1 cellular context compared by ENCODE assay signal in the genomic region with DNA sequence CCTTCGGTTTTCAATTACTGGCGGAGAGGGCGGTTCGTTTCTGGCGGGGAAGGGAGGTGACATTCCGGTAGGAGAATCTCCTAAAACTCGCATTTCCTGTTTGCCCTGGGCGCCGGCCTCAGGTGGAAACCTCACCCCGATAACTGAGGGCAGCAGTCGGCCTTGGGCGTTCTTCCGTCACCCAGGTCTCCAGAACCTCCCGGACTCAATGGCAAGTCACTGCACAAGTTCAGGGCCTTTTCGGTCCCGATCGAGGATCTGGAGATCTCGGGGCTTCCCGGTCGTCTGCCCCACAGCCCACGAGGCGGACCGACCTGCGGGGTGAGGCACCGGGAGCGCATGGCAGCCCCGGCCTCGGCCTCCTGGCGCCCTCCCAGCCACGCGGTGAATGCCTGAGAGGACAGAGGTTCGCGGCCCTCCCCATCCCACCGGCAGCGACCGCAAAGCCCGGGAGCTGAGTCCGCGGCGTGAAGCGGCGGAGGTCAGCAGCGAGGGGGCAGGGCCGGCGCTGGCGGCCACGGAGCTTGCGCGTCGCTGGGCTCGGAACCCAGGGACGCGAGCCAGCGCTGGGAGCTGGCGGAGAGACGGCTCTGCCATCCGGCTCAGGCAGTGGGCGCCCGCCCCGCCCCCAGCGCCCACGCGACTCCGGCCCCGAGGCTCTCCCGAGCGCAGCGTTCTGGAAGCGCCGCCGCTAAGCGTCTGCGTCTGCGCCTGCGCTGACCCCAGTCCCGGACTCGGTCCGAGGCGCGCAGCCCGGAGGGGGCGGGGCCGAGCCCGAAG.
TF ChIP-seq lines count a peak whose summit lies in the region.

No MANE protein-coding gene starts in this region.

TF ChIP-seq in K562, 482 proteins besides CTCF, POLR2A, EP300 and RAD21 (continued from another document and continues in another):
- no peak; the same call in 1 of the 2 replicates for TF ChIP-seq MTA1 (IDR thresholded peaks at IDR 0.05; ENCODE audit: borderline replicate concordance)
- TF ChIP-seq ZNF586 (CRISPR knock-in tag; conservative IDR thresholded peaks at IDR 0.05) = no peak
- no peak; the same call in 1 of the 2 replicates for TF ChIP-seq ZNF444 (CRISPR knock-in tag; IDR thresholded peaks at IDR 0.05)
- TF ChIP-seq, protein P1, sequence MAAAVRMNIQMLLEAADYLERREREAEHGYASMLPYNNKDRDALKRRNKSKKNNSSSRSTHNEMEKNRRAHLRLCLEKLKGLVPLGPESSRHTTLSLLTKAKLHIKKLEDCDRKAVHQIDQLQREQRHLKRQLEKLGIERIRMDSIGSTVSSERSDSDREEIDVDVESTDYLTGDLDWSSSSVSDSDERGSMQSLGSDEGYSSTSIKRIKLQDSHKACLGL (CRISPR knock-in tag; IDR thresholded peaks at IDR 0.05; ENCODE audit: borderline replicate concordance, poor library complexity, severe bottlenecking) = no peak
- TF ChIP-seq SIRT6 (IDR thresholded peaks at IDR 0.05; ENCODE audit: low read depth, low read length) = no peak
- TF ChIP-seq ZNF224 (CRISPR knock-in tag; IDR thresholded peaks at IDR 0.05) = no peak
- TF ChIP-seq HDAC8 (tag; IDR thresholded peaks at IDR 0.05) = peak; percentile 46; the same call in 1 of the 2 replicates
- TF ChIP-seq THRAP3 (IDR thresholded peaks at IDR 0.05; ENCODE audit: borderline replicate concordance) = no peak
- TF ChIP-seq, protein P2, sequence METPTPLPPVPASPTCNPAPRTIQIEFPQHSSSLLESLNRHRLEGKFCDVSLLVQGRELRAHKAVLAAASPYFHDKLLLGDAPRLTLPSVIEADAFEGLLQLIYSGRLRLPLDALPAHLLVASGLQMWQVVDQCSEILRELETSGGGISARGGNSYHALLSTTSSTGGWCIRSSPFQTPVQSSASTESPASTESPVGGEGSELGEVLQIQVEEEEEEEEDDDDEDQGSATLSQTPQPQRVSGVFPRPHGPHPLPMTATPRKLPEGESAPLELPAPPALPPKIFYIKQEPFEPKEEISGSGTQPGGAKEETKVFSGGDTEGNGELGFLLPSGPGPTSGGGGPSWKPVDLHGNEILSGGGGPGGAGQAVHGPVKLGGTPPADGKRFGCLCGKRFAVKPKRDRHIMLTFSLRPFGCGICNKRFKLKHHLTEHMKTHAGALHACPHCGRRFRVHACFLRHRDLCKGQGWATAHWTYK (CRISPR knock-in tag; IDR thresholded peaks at IDR 0.05) = peak; percentile 64; the same call in 1 of the 2 replicates
- TF ChIP-seq ADNP (tag; IDR thresholded peaks at IDR 0.05) = no peak
- peak in 1 of 2 experiments; percentile 50; a peak in 2 of 4 replicates for TF ChIP-seq HDAC1 (IDR thresholded peaks at IDR 0.05)
- peak; percentile 49 for TF ChIP-seq FIP1L1 (IDR thresholded peaks at IDR 0.05; ENCODE audit: low read depth, low read length, poor library complexity, severe bottlenecking)
- no peak for TF ChIP-seq CBFA2T3 (IDR thresholded peaks at IDR 0.05)
- TF ChIP-seq NFE2L1 (tag; IDR thresholded peaks at IDR 0.05; ENCODE audit: borderline replicate concordance, low read depth) = no peak
- TF ChIP-seq, protein P3, sequence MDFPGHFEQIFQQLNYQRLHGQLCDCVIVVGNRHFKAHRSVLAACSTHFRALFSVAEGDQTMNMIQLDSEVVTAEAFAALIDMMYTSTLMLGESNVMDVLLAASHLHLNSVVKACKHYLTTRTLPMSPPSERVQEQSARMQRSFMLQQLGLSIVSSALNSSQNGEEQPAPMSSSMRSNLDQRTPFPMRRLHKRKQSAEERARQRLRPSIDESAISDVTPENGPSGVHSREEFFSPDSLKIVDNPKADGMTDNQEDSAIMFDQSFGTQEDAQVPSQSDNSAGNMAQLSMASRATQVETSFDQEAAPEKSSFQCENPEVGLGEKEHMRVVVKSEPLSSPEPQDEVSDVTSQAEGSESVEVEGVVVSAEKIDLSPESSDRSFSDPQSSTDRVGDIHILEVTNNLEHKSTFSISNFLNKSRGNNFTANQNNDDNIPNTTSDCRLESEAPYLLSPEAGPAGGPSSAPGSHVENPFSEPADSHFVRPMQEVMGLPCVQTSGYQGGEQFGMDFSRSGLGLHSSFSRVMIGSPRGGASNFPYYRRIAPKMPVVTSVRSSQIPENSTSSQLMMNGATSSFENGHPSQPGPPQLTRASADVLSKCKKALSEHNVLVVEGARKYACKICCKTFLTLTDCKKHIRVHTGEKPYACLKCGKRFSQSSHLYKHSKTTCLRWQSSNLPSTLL (IDR thresholded peaks at IDR 0.05) = no peak
- TF ChIP-seq, protein P4, sequence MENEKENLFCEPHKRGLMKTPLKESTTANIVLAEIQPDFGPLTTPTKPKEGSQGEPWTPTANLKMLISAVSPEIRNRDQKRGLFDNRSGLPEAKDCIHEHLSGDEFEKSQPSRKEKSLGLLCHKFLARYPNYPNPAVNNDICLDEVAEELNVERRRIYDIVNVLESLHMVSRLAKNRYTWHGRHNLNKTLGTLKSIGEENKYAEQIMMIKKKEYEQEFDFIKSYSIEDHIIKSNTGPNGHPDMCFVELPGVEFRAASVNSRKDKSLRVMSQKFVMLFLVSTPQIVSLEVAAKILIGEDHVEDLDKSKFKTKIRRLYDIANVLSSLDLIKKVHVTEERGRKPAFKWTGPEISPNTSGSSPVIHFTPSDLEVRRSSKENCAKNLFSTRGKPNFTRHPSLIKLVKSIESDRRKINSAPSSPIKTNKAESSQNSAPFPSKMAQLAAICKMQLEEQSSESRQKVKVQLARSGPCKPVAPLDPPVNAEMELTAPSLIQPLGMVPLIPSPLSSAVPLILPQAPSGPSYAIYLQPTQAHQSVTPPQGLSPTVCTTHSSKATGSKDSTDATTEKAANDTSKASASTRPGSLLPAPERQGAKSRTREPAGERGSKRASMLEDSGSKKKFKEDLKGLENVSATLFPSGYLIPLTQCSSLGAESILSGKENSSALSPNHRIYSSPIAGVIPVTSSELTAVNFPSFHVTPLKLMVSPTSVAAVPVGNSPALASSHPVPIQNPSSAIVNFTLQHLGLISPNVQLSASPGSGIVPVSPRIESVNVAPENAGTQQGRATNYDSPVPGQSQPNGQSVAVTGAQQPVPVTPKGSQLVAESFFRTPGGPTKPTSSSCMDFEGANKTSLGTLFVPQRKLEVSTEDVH (IDR thresholded peaks at IDR 0.05; ENCODE audit: low read depth, partially characterized antibody) = no peak
- TF ChIP-seq ELF1 (tag; IDR thresholded peaks at IDR 0.05) = no peak; the same call in 1 of the 2 replicates
- TF ChIP-seq HNRNPK (IDR thresholded peaks at IDR 0.05; ENCODE audit: low read depth, low read length, poor library complexity, severe bottlenecking) = no peak
- TF ChIP-seq BACH1 (tag; IDR thresholded peaks at IDR 0.05) = no peak
- no peak for TF ChIP-seq ZNF584 (CRISPR knock-in tag; IDR thresholded peaks at IDR 0.05; ENCODE audit: low read depth)
- TF ChIP-seq PHB (CRISPR knock-in tag; IDR thresholded peaks at IDR 0.05) = no peak
- TF ChIP-seq CEBPB (tag; IDR thresholded peaks at IDR 0.05) = no peak
- TF ChIP-seq, protein P5, sequence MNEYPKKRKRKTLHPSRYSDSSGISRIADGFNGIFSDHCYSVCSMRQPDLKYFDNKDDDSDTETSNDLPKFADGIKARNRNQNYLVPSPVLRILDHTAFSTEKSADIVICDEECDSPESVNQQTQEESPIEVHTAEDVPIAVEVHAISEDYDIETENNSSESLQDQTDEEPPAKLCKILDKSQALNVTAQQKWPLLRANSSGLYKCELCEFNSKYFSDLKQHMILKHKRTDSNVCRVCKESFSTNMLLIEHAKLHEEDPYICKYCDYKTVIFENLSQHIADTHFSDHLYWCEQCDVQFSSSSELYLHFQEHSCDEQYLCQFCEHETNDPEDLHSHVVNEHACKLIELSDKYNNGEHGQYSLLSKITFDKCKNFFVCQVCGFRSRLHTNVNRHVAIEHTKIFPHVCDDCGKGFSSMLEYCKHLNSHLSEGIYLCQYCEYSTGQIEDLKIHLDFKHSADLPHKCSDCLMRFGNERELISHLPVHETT (CRISPR knock-in tag; conservative IDR thresholded peaks at IDR 0.05 in 1 of 2, IDR thresholded peaks at IDR 0.05 in 1 of 2) = peak in 1 of 2 experiments; percentile 88; a peak in 2 of 4 replicates
- TF ChIP-seq, protein P6, sequence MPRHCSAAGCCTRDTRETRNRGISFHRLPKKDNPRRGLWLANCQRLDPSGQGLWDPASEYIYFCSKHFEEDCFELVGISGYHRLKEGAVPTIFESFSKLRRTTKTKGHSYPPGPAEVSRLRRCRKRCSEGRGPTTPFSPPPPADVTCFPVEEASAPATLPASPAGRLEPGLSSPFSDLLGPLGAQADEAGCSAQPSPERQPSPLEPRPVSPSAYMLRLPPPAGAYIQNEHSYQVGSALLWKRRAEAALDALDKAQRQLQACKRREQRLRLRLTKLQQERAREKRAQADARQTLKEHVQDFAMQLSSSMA (CRISPR knock-in tag; IDR thresholded peaks at IDR 0.05) = peak; percentile 79; the same call in 1 of the 2 replicates
- no peak for TF ChIP-seq PCBP1 (IDR thresholded peaks at IDR 0.05; ENCODE audit: low read depth, low read length, poor library complexity, severe bottlenecking)
- TF ChIP-seq, protein P7, sequence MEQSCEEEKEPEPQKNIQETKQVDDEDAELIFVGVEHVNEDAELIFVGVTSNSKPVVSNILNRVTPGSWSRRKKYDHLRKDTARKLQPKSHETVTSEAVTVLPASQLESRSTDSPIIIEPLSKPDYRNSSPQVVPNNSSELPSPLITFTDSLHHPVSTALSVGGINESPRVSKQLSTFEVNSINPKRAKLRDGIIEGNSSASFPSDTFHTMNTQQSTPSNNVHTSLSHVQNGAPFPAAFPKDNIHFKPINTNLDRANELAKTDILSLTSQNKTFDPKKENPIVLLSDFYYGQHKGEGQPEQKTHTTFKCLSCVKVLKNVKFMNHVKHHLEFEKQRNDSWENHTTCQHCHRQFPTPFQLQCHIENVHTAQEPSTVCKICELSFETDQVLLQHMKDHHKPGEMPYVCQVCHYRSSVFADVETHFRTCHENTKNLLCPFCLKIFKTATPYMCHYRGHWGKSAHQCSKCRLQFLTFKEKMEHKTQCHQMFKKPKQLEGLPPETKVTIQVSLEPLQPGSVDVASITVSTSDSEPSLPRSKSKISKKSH (CRISPR knock-in tag; IDR thresholded peaks at IDR 0.05) = no peak
- TF ChIP-seq, protein P8, sequence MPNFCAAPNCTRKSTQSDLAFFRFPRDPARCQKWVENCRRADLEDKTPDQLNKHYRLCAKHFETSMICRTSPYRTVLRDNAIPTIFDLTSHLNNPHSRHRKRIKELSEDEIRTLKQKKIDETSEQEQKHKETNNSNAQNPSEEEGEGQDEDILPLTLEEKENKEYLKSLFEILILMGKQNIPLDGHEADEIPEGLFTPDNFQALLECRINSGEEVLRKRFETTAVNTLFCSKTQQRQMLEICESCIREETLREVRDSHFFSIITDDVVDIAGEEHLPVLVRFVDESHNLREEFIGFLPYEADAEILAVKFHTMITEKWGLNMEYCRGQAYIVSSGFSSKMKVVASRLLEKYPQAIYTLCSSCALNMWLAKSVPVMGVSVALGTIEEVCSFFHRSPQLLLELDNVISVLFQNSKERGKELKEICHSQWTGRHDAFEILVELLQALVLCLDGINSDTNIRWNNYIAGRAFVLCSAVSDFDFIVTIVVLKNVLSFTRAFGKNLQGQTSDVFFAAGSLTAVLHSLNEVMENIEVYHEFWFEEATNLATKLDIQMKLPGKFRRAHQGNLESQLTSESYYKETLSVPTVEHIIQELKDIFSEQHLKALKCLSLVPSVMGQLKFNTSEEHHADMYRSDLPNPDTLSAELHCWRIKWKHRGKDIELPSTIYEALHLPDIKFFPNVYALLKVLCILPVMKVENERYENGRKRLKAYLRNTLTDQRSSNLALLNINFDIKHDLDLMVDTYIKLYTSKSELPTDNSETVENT (CRISPR knock-in tag; IDR thresholded peaks at IDR 0.05) = 0 out of 2 replicates have a peak, but pooled peaks have one; percentile 4
- TF ChIP-seq PHF21A (IDR thresholded peaks at IDR 0.05; ENCODE audit: borderline replicate concordance, low read depth) = no peak
- TF ChIP-seq TAF7 (tag; IDR thresholded peaks at IDR 0.05) = no peak; the same call in 1 of the 2 replicates
- TF ChIP-seq PRPF4 (IDR thresholded peaks at IDR 0.05; ENCODE audit: insufficient read depth, low read depth, low read length, poor library complexity, severe bottlenecking) = peak; percentile 80
- no peak for TF ChIP-seq TFAM (CRISPR knock-in tag; conservative IDR thresholded peaks at IDR 0.05)
- TF ChIP-seq ZNF668 (CRISPR knock-in tag; IDR thresholded peaks at IDR 0.05) = no peak
- peak; percentile 92 for TF ChIP-seq EGR1 (conservative IDR thresholded peaks at IDR 0.05)
- TF ChIP-seq HCFC1 (IDR thresholded peaks at IDR 0.05; ENCODE audit: low read depth, low read length) = no peak; the same call in 1 of the 2 replicates
- TF ChIP-seq SNRNP70 (optimal IDR thresholded peaks at IDR 0.05; ENCODE audit: low read depth, low read length) = no peak
- TF ChIP-seq RFX1 (IDR thresholded peaks at IDR 0.05) = no peak
- no peak for TF ChIP-seq ASH1L (IDR thresholded peaks at IDR 0.05; ENCODE audit: borderline replicate concordance, low read depth, partially characterized antibody)
- peak; percentile 67 for TF ChIP-seq NFIC (IDR thresholded peaks at IDR 0.05)
- TF ChIP-seq, protein P9, sequence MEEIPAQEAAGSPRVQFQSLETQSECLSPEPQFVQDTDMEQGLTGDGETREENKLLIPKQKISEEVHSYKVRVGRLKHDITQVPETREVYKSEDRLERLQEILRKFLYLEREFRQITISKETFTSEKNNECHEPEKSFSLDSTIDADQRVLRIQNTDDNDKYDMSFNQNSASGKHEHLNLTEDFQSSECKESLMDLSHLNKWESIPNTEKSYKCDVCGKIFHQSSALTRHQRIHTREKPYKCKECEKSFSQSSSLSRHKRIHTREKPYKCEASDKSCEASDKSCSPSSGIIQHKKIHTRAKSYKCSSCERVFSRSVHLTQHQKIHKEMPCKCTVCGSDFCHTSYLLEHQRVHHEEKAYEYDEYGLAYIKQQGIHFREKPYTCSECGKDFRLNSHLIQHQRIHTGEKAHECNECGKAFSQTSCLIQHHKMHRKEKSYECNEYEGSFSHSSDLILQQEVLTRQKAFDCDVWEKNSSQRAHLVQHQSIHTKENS (CRISPR knock-in tag; IDR thresholded peaks at IDR 0.05) = no peak
- TF ChIP-seq IFI16 (CRISPR knock-in tag; IDR thresholded peaks at IDR 0.05) = no peak
- TF ChIP-seq NR4A1 (CRISPR knock-in tag; IDR thresholded peaks at IDR 0.05) = no peak
- TF ChIP-seq NR4A1 (tag; IDR thresholded peaks at IDR 0.05) = 0 out of 2 replicates have a peak, but pooled peaks have one; percentile 41
- TF ChIP-seq HNRNPUL1 (IDR thresholded peaks at IDR 0.05; ENCODE audit: low read length) = no peak
- TF ChIP-seq KDM2B (CRISPR knock-in tag; IDR thresholded peaks at IDR 0.05) = peak; percentile 17; the same call in 1 of the 2 replicates
- TF ChIP-seq, protein P10, sequence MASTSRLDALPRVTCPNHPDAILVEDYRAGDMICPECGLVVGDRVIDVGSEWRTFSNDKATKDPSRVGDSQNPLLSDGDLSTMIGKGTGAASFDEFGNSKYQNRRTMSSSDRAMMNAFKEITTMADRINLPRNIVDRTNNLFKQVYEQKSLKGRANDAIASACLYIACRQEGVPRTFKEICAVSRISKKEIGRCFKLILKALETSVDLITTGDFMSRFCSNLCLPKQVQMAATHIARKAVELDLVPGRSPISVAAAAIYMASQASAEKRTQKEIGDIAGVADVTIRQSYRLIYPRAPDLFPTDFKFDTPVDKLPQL (IDR thresholded peaks at IDR 0.05; ENCODE audit: extremely low read depth, insufficient read length) = no peak
- no peak for TF ChIP-seq GATA2 (CRISPR knock-in tag; IDR thresholded peaks at IDR 0.05)
- TF ChIP-seq SMC3 (conservative IDR thresholded peaks at IDR 0.05; ENCODE audit: insufficient read depth, low read depth, low read length) = no peak
- no peak for TF ChIP-seq ZNF212 (CRISPR knock-in tag; IDR thresholded peaks at IDR 0.05)
- TF ChIP-seq ERF (CRISPR knock-in tag; IDR thresholded peaks at IDR 0.05) = no peak
- TF ChIP-seq NCOA4 (IDR thresholded peaks at IDR 0.05; ENCODE audit: partially characterized antibody) = no peak
